19 cellular contexts compared by ENCODE assay signal in genomic region chr1:31248276-31248675, GRCh38. TPM values are rescaled to one million over a fixed set of nuclear protein-coding genes. Genes with fewer than 3 reads are reported as not detected.
"Had no signal": no experiment of that assay in that cellular context is flagged by ENCODE, and none has a peak within 500 bp of the region (broad histone marks: within the 10 kb centered on the region; RNA-seq: fewer than 3 reads in every experiment).

No MANE protein-coding gene starts in this region.

- ATAC-seq: foreskin keratinocyte, heart left ventricle, left lobe of liver, pancreas, right cardiac atrium had no signal

- H3K27me3 ChIP-seq: colonic mucosa, heart left ventricle, pancreas had no signal

- H3K36me3 Mint-ChIP-seq: mesothelial cell of epicardium had no signal

- H3K36me3 ChIP-seq: colonic mucosa, heart left ventricle, pancreas had no signal

- H3K27ac Mint-ChIP-seq: mesothelial cell of epicardium, nephron, progenitor cell of endocrine pancreas had no signal

- H3K4me3 ChIP-seq: colonic mucosa, heart left ventricle, pancreas had no signal

- H3K27ac ChIP-seq: colonic mucosa, foreskin keratinocyte, heart left ventricle, pancreas had no signal

- H3K9me3 ChIP-seq: colonic mucosa, heart left ventricle, pancreas had no signal

- DNase-seq: colonic mucosa; dermis blood vessel endothelial cell; erythroblast; foreskin keratinocyte; heart left ventricle; hippocampal formation; islet precursor cell; mammary epithelial cell; occipital lobe; pancreas; right cardiac atrium; small intestine; stimulated activated CD4-positive, alpha-beta T cell treated with anti-CD3 and anti-CD28 coated beads, Interleukin-2, amount 100 ng/mL, for 48 hours; stimulated activated naive CD4-positive, alpha-beta T cell treated with Interleukin-2 at 50 U/mL for 16 hours; trophoblast cell had no signal

- H3K4me3 Mint-ChIP-seq: mesothelial cell of epicardium, nephron had no signal

- H3K4me1 Mint-ChIP-seq: mesothelial cell of epicardium, nephron had no signal

- H3K9me3 Mint-ChIP-seq: mesothelial cell of epicardium, nephron had no signal

- H3K4me1 ChIP-seq: colonic mucosa, foreskin keratinocyte, heart left ventricle, pancreas had no signal

RNA-seq across cellular contexts. Expression of gene NKAIN1, which starts 8.6 kb away (rescaled TPM):
- total RNA-seq: dermis blood vessel endothelial cell, foreskin keratinocyte, left lobe of liver, right cardiac atrium had no signal
- polyA plus RNA-seq: foreskin keratinocyte, heart left ventricle had no signal
